Comparison of ENCODE assay signal across 27 cellular contexts in genomic region chr1:236336084-236336483, GRCh38. TPM values are rescaled to one million over a fixed set of nuclear protein-coding genes. Genes with fewer than 3 reads are reported as not detected.
"Had no signal": no experiment of that assay in that cellular context is flagged by ENCODE, and none has a peak within 500 bp of the region (broad histone marks: within the 10 kb centered on the region; RNA-seq: fewer than 3 reads in every experiment).

No MANE protein-coding gene starts in this region.

- H3K9me3 Mint-ChIP-seq: mesothelial cell of epicardium; naive B cell; nephron; neural progenitor cell; stimulated activated effector memory CD8-positive, alpha-beta T cell treated with anti-CD3 and anti-CD28 coated beads, Interleukin-12 subunit alpha, Interleukin-12 subunit beta, amount 100 ng/mL, for 72 hours had no signal

- H3K4me1 ChIP-seq: esophagus squamous epithelium, heart right ventricle, left lung, neural progenitor cell, parathyroid adenoma, thyroid gland had no signal

- H3K79me2 ChIP-seq: parathyroid adenoma had no signal

- H3K4me1 Mint-ChIP-seq: mesothelial cell of epicardium; naive B cell; nephron; neural progenitor cell; stimulated activated effector memory CD8-positive, alpha-beta T cell treated with anti-CD3 and anti-CD28 coated beads, Interleukin-12 subunit alpha, Interleukin-12 subunit beta, amount 100 ng/mL, for 72 hours had no signal

- H2AFZ ChIP-seq: neural progenitor cell, parathyroid adenoma had no signal

- H3K4me3 ChIP-seq: esophagus squamous epithelium, heart right ventricle, left lung, mucosa of descending colon, neural progenitor cell, right lobe of liver, smooth muscle cell, stomach, thyroid gland had no signal

- H3K4me3 Mint-ChIP-seq: mesothelial cell of epicardium; naive B cell; nephron; neural progenitor cell; stimulated activated effector memory CD8-positive, alpha-beta T cell treated with anti-CD3 and anti-CD28 coated beads, Interleukin-12 subunit alpha, Interleukin-12 subunit beta, amount 100 ng/mL, for 72 hours had no signal

- H3K27me3 ChIP-seq: esophagus squamous epithelium, heart right ventricle, left lung, neural progenitor cell, right lobe of liver, stomach, thyroid gland had no signal

- H3K27me3 Mint-ChIP-seq: progenitor cell of endocrine pancreas had no signal

- H3K36me3 ChIP-seq: esophagus squamous epithelium, heart right ventricle, left lung, neural progenitor cell, right lobe of liver, stomach, thyroid gland had no signal

- H3K27ac Mint-ChIP-seq: mesothelial cell of epicardium; naive B cell; nephron; neural progenitor cell; progenitor cell of endocrine pancreas; stimulated activated effector memory CD8-positive, alpha-beta T cell treated with anti-CD3 and anti-CD28 coated beads, Interleukin-12 subunit alpha, Interleukin-12 subunit beta, amount 100 ng/mL, for 72 hours had no signal

- H3K27ac ChIP-seq: esophagus squamous epithelium, heart right ventricle, left lung, neural progenitor cell, parathyroid adenoma, right lobe of liver, stomach, thyroid gland had no signal

- H3K9me3 ChIP-seq: esophagus squamous epithelium, heart right ventricle, left lung, mucosa of descending colon, right lobe of liver, stomach, thyroid gland had no signal

- DNase-seq: cortex of kidney; esophagus squamous epithelium; foreskin melanocyte; glutamatergic neuron; heart right ventricle; hippocampal formation; left cardiac atrium; left lung; mesenchymal stem cell; mucosa of descending colon; naive B cell; right lobe of liver; stimulated activated CD4-positive, alpha-beta T cell treated with anti-CD3 and anti-CD28 coated beads, Interleukin-12 subunit alpha, Interleukin-12 subunit beta, amount 100 ng/mL, for 4 hours; stimulated activated CD4-positive, alpha-beta T cell treated with anti-CD3 and anti-CD28 coated beads, Interleukin-1b, Interleukin-23, amount 100 ng/mL, for 48 hours; stimulated activated CD4-positive, alpha-beta T cell treated with anti-CD3 and anti-CD28 coated beads, Interleukin-4, amount 100 ng/mL, for 24 hours; stimulated activated naive CD4-positive, alpha-beta T cell treated with Interleukin-2 at 50 U/mL for 16 hours; stomach; thyroid gland; trophoblast cell had no signal

- ATAC-seq: heart right ventricle; left cardiac atrium; left lung; mucosa of descending colon; right lobe of liver; stimulated activated effector memory CD8-positive, alpha-beta T cell treated with anti-CD3 and anti-CD28 coated beads, Interleukin-12 subunit alpha, Interleukin-12 subunit beta, amount 100 ng/mL, for 72 hours had no signal

- H3K36me3 Mint-ChIP-seq: mesothelial cell of epicardium; naive B cell; neural progenitor cell; stimulated activated effector memory CD8-positive, alpha-beta T cell treated with anti-CD3 and anti-CD28 coated beads, Interleukin-12 subunit alpha, Interleukin-12 subunit beta, amount 100 ng/mL, for 72 hours had no signal

- H3K4me2 ChIP-seq: neural progenitor cell, smooth muscle cell had no signal

RNA-seq across cellular contexts. Expression of gene EDARADD, which starts 58.0 kb away (rescaled TPM):
- total RNA-seq: lung microvascular endothelial cell had no signal
